8 cellular contexts compared by ENCODE assay signal in genomic region chr7:94087664-94088352, GRCh38.
DNase-seq lines count a peak whose midpoint lies in the region; ATAC-seq and TF ChIP-seq lines count a peak whose summit lies in the region.

No MANE protein-coding gene starts in this region.

- H3K4me1 Mint-ChIP-seq in activated CD8-positive, alpha-beta T cell treated with anti-CD3 and anti-CD28 coated beads for 36 hours (ENCODE audit: low read depth): peaks cover 6% of the 10 kb centered on the region
- H3K4me1 Mint-ChIP-seq in type B pancreatic cell (ENCODE audit: unreplicated experiment): peaks cover 3% of the 10 kb centered on the region

- TF ChIP-seq RAD21 in neural cell (conservative IDR thresholded peaks at IDR 0.05): peak; percentile 80

- no peaks in the 10 kb centered on the region for H3K27me3 ChIP-seq in neural cell (ENCODE audit: insufficient read depth, low read depth, low read length)

- H3K9me2 ChIP-seq in neural cell (ENCODE audit: insufficient read depth, low read length): no peaks in the 10 kb centered on the region

- no peak for TF ChIP-seq EP300 in neural cell (conservative IDR thresholded peaks at IDR 0.05; ENCODE audit: poor library complexity, severe bottlenecking)

- peak; percentile 76 for TF ChIP-seq CTCF in activated CD8-positive, alpha-beta T cell treated with anti-CD3 and anti-CD28 coated beads for 36 hours (IDR thresholded peaks at IDR 0.05)
- TF ChIP-seq CTCF in neural cell (IDR thresholded peaks at IDR 0.05; ENCODE audit: poor library complexity, severe bottlenecking) (peak; percentile 83), type B pancreatic cell (conservative IDR thresholded peaks at IDR 0.05) (peak; percentile 83)

- no peaks in the 10 kb centered on the region for H3F3A ChIP-seq in neural cell (ENCODE audit: insufficient read depth, low read length, poor library complexity, severe bottlenecking)

- DNase-seq in DMS153 (lab: John Stamatoyannopoulos, UW): peak; percentile 22
- peak; percentile 46 for DNase-seq in NCI-H526 treated with DMSO at 0.1 percent for 48 hours (lab: John Stamatoyannopoulos, UW)
- DNase-seq in activated CD8-positive, alpha-beta T cell treated with anti-CD3 and anti-CD28 coated beads for 36 hours: peak; percentile 67
- peak; percentile 92 for DNase-seq in fibroblast of peridontal ligament (ENCODE audit: extremely low read depth)
- DNase-seq in type B pancreatic cell (ENCODE audit: extremely low spot score, unreplicated experiment): no peak

- no peaks in the 10 kb centered on the region for H3K36me3 Mint-ChIP-seq in activated CD8-positive, alpha-beta T cell treated with anti-CD3 and anti-CD28 coated beads for 36 hours (ENCODE audit: low read depth)
- H3K36me3 Mint-ChIP-seq in type B pancreatic cell: no peaks in the 10 kb centered on the region

- peak overlapping the region; percentile 2 for H3K4me3 Mint-ChIP-seq in activated CD8-positive, alpha-beta T cell treated with anti-CD3 and anti-CD28 coated beads for 36 hours
- no peak overlapping the region for H3K4me3 Mint-ChIP-seq in type B pancreatic cell

- no peaks in the 10 kb centered on the region for H3K36me3 ChIP-seq in neural cell (ENCODE audit: insufficient read depth, low read length)

- H3K27ac ChIP-seq in neural cell (ENCODE audit: low read length): no peak overlapping the region

- H4K20me1 ChIP-seq in neural cell (ENCODE audit: insufficient read depth): no peaks in the 10 kb centered on the region

- peak overlapping the region; percentile 23 for H3K27ac Mint-ChIP-seq in activated CD8-positive, alpha-beta T cell treated with anti-CD3 and anti-CD28 coated beads for 36 hours
- H3K27ac Mint-ChIP-seq in type B pancreatic cell: no peak overlapping the region

- H3K79me2 ChIP-seq in neural cell (replicated peaks; ENCODE audit: insufficient read depth, low read length): no peaks in the 10 kb centered on the region

- intact Hi-C loops in activated CD8-positive, alpha-beta T cell treated with anti-CD3 and anti-CD28 coated beads for 36 hours (cut with micrococcal nuclease): loop anchor here (2.0 to 10.0 kb wide), 2 partner anchors 185 to 307 kb away; partner anchors contain the start of gene COL1A2

- ATAC-seq in GM19452 (IDR thresholded peaks at IDR 0.05; ENCODE audit: unreplicated experiment) (peak; percentile 99), HG03460 (IDR thresholded peaks at IDR 0.05; ENCODE audit: unreplicated experiment) (peak; percentile 98)
- ATAC-seq in activated CD8-positive, alpha-beta T cell treated with anti-CD3 and anti-CD28 coated beads for 36 hours: peak; percentile 95

- peaks cover 22% of the 10 kb centered on the region for H3K27me3 Mint-ChIP-seq in activated CD8-positive, alpha-beta T cell treated with anti-CD3 and anti-CD28 coated beads for 36 hours
- H3K27me3 Mint-ChIP-seq in type B pancreatic cell: peaks cover 49% of the 10 kb centered on the region

- no peak overlapping the region for H2AFZ ChIP-seq in neural cell (ENCODE audit: low read depth, low read length)

- no peak overlapping the region for H3K9ac ChIP-seq in neural cell (ENCODE audit: low read length)

- no peaks in the 10 kb centered on the region for H3K9me3 ChIP-seq in neural cell (ENCODE audit: low read length)

- H3K4me2 ChIP-seq in neural cell (ENCODE audit: low read length): no peak overlapping the region

- H3K9me3 Mint-ChIP-seq in activated CD8-positive, alpha-beta T cell treated with anti-CD3 and anti-CD28 coated beads for 36 hours: no peaks in the 10 kb centered on the region
- no peaks in the 10 kb centered on the region for H3K9me3 Mint-ChIP-seq in type B pancreatic cell

- H3K4me3 ChIP-seq in neural cell (ENCODE audit: low read length): no peak overlapping the region

- CTCF ChIA-PET in activated CD8-positive, alpha-beta T cell treated with anti-CD3 and anti-CD28 coated beads for 36 hours (lab: Charles Lee): interaction anchor here (0.6 to 2.5 kb wide), 16 partner anchors 10 to 841 kb away, joined by 3 to 14 read pairs (median 3); no protein-coding TSS in a partner anchor

- POLR2A ChIA-PET in activated CD8-positive, alpha-beta T cell treated with anti-CD3 and anti-CD28 coated beads for 36 hours (lab: Charles Lee): no interaction called here

TF ChIP-seq in neural cell, 6 proteins besides CTCF, POLR2A, EP300 and RAD21:
- TF ChIP-seq, protein P1, sequence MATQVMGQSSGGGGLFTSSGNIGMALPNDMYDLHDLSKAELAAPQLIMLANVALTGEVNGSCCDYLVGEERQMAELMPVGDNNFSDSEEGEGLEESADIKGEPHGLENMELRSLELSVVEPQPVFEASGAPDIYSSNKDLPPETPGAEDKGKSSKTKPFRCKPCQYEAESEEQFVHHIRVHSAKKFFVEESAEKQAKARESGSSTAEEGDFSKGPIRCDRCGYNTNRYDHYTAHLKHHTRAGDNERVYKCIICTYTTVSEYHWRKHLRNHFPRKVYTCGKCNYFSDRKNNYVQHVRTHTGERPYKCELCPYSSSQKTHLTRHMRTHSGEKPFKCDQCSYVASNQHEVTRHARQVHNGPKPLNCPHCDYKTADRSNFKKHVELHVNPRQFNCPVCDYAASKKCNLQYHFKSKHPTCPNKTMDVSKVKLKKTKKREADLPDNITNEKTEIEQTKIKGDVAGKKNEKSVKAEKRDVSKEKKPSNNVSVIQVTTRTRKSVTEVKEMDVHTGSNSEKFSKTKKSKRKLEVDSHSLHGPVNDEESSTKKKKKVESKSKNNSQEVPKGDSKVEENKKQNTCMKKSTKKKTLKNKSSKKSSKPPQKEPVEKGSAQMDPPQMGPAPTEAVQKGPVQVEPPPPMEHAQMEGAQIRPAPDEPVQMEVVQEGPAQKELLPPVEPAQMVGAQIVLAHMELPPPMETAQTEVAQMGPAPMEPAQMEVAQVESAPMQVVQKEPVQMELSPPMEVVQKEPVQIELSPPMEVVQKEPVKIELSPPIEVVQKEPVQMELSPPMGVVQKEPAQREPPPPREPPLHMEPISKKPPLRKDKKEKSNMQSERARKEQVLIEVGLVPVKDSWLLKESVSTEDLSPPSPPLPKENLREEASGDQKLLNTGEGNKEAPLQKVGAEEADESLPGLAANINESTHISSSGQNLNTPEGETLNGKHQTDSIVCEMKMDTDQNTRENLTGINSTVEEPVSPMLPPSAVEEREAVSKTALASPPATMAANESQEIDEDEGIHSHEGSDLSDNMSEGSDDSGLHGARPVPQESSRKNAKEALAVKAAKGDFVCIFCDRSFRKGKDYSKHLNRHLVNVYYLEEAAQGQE (IDR thresholded peaks at IDR 0.05; ENCODE audit: borderline replicate concordance): no peak
- TF ChIP-seq POLR2AphosphoS5 (IDR thresholded peaks at IDR 0.05) (no peak), EZH2 (IDR thresholded peaks at IDR 0.05; ENCODE audit: borderline replicate concordance, insufficient read depth, low read length, poor library complexity, severe bottlenecking) (no peak), SMC3 (conservative IDR thresholded peaks at IDR 0.05; ENCODE audit: poor library complexity) (peak; percentile 88)
